Comparison of ENCODE assay signal across 8 cellular contexts in genomic region chr17:76268991-76269981, GRCh38. TPM values are rescaled to one million over a fixed set of nuclear protein-coding genes. Genes with fewer than 3 reads are reported as not detected.
DNase-seq lines count a peak whose midpoint lies in the region; ATAC-seq, FAIRE-seq and TF ChIP-seq lines count a peak whose summit lies in the region.

No MANE protein-coding gene starts in this region.

- intact Hi-C loops in HepG2 (cut with micrococcal nuclease; ENCODE audit: unreplicated experiment): no loop called here
- intact Hi-C loops in right lobe of liver (cut with DNase I): no loop called here
- intact Hi-C loops in activated T-helper 1 cell treated with anti-CD3 and anti-CD28 coated beads, Interleukin-12 subunit alpha, Interleukin-12 subunit beta, Interleukin-2, Interleukin-4 antibody, amounts not matched to agents 30 ng/mL and 10 ng/mL and 1 ng/mL, durations not matched to agents 14 hours and 24 hours and 36 hours (cut with micrococcal nuclease): loop anchor here (1.0 to 10.0 kb wide), 3 partner anchors 198 to 468 kb away; partner anchors contain the start of genes MFSD11, RHBDF2 and SRSF2
- intact Hi-C loops in upper lobe of right lung (cut with DNase I): no loop called here

- TF ChIP-seq CTCF in HepG2 (CRISPR knock-in tag; IDR thresholded peaks at IDR 0.05) (no peak), right lobe of liver (IDR thresholded peaks at IDR 0.05) (no peak), upper lobe of right lung (IDR thresholded peaks at IDR 0.05) (no peak)

- no peak overlapping the region for H3K9ac ChIP-seq in HepG2 (ENCODE audit: insufficient read depth, low read depth, low read length)
- no peak overlapping the region for H3K9ac ChIP-seq in mesenchymal stem cell (ENCODE audit: low read length)

- FAIRE-seq in HepG2 (lab: Jason Lieb, UNC): no peak

- H3K14ac ChIP-seq in mesenchymal stem cell (ENCODE audit: low read length in 2 of 2): no peak overlapping the region

- H3K27me3 Mint-ChIP-seq in activated T-helper 1 cell treated with anti-CD3 and anti-CD28 coated beads, Interleukin-12 subunit alpha, Interleukin-12 subunit beta, Interleukin-2, Interleukin-4 antibody, amounts not matched to agents 30 ng/mL and 10 ng/mL and 1 ng/mL, durations not matched to agents 14 hours and 24 hours and 36 hours (ENCODE audit: insufficient read depth): no peaks in the 10 kb centered on the region

- H3K27me3 ChIP-seq in HepG2 (ENCODE audit: control insufficient read depth in 1 of 2, insufficient read depth in 2 of 2, low read length in 2 of 2): no peaks in the 10 kb centered on the region
- no peaks in the 10 kb centered on the region for H3K27me3 ChIP-seq in right lobe of liver
- no peaks in the 10 kb centered on the region for H3K27me3 ChIP-seq in mesenchymal stem cell (ENCODE audit: control insufficient read depth in 1 of 2, insufficient read depth in 1 of 2, low read length in 2 of 2)
- no peaks in the 10 kb centered on the region for H3K27me3 ChIP-seq in upper lobe of right lung

- H3K36me3 ChIP-seq in HepG2 (replicated peaks in 1 of 2; ENCODE audit: control insufficient read depth in 1 of 2, insufficient read depth in 2 of 2, low read length in 2 of 2) (peaks cover 8 to 12% of the 10 kb centered on the region in 2 experiments; a peak in 3 of 5 replicates), right lobe of liver (no peaks in the 10 kb centered on the region), mesenchymal stem cell (ENCODE audit: control insufficient read depth in 1 of 2, insufficient read depth in 2 of 2, low read depth in 1 of 2, low read length in 2 of 2) (peaks cover 20 to 40% of the 10 kb centered on the region in 2 experiments), upper lobe of right lung (peaks cover 19% of the 10 kb centered on the region)

- H3K4me3 Mint-ChIP-seq in activated T-helper 1 cell treated with anti-CD3 and anti-CD28 coated beads, Interleukin-12 subunit alpha, Interleukin-12 subunit beta, Interleukin-2, Interleukin-4 antibody, amounts not matched to agents 30 ng/mL and 10 ng/mL and 1 ng/mL, durations not matched to agents 14 hours and 24 hours and 36 hours: peak overlapping the region; percentile 94

- H3K4me3 ChIP-seq in HepG2 (replicated peaks in 1 of 3; ENCODE audit: insufficient read depth in 1 of 3, low read depth in 2 of 3, low read length in 3 of 3) (no peak overlapping the region), right lobe of liver (no peak overlapping the region), mesenchymal stem cell (ENCODE audit: insufficient read depth in 1 of 2, low read depth in 1 of 2, low read length in 2 of 2) (no peak overlapping the region), upper lobe of right lung (no peak overlapping the region)

- H2BK5ac ChIP-seq in mesenchymal stem cell (ENCODE audit: low read depth, low read length, poor library complexity, severe bottlenecking): no peak overlapping the region

- H2AFZ ChIP-seq in HepG2 (ENCODE audit: low read length): no peak overlapping the region
- H2AFZ ChIP-seq in mesenchymal stem cell (ENCODE audit: low read depth, low read length): no peak overlapping the region

- no peak overlapping the region for H2BK120ac ChIP-seq in mesenchymal stem cell (ENCODE audit: low read depth, low read length)

- H3K9me3 Mint-ChIP-seq in activated T-helper 1 cell treated with anti-CD3 and anti-CD28 coated beads, Interleukin-12 subunit alpha, Interleukin-12 subunit beta, Interleukin-2, Interleukin-4 antibody, amounts not matched to agents 30 ng/mL and 10 ng/mL and 1 ng/mL, durations not matched to agents 14 hours and 24 hours and 36 hours: no peaks in the 10 kb centered on the region

- CTCF ChIA-PET in HepG2 (lab: Yijun Ruan, JAX; ENCODE audit: low intra/inter-chr PET ratio, low total read pairs): no interaction called here

- no peak overlapping the region for H3K27ac ChIP-seq in HepG2 (ENCODE audit: extremely low read length, insufficient read depth, low read length)
- peak overlapping the region in 1 of 3 donors; percentile 91 for H3K27ac ChIP-seq in right lobe of liver
- H3K27ac ChIP-seq in mesenchymal stem cell (ENCODE audit: low read length, poor library complexity, severe bottlenecking): no peak overlapping the region
- peak overlapping the region; percentile 93 for H3K27ac ChIP-seq in upper lobe of right lung

- peaks cover 16% of the 10 kb centered on the region for H3K79me1 ChIP-seq in mesenchymal stem cell (replicated peaks; ENCODE audit: low read length, poor library complexity, severe bottlenecking)

- no peak overlapping the region for H3K4ac ChIP-seq in mesenchymal stem cell (ENCODE audit: low read depth in 1 of 2, low read length in 2 of 2)

- peaks cover 25% of the 10 kb centered on the region for H3K79me2 ChIP-seq in HepG2 (ENCODE audit: insufficient read depth, low read length)

- H3K18ac ChIP-seq in mesenchymal stem cell (ENCODE audit: low read depth in 1 of 2, low read length in 2 of 2): no peak overlapping the region

- TF ChIP-seq RAD21 in HepG2 (CRISPR knock-in tag; IDR thresholded peaks at IDR 0.05): no peak

- peak in 1 of 2 experiments; percentile 14; a peak in 1 of 4 replicates for TF ChIP-seq POLR2A in HepG2 (IDR thresholded peaks at IDR 0.05; ENCODE audit: insufficient read depth in 1 of 2, low read depth in 2 of 2, low read length in 2 of 2)
- no peak for TF ChIP-seq POLR2A in right lobe of liver (IDR thresholded peaks at IDR 0.05)

- H3K27ac Mint-ChIP-seq in activated T-helper 1 cell treated with anti-CD3 and anti-CD28 coated beads, Interleukin-12 subunit alpha, Interleukin-12 subunit beta, Interleukin-2, Interleukin-4 antibody, amounts not matched to agents 30 ng/mL and 10 ng/mL and 1 ng/mL, durations not matched to agents 14 hours and 24 hours and 36 hours: peak overlapping the region; percentile 98

- H3K9me3 ChIP-seq in HepG2 (ENCODE audit: low read length): no peaks in the 10 kb centered on the region
- H3K9me3 ChIP-seq in right lobe of liver: no peaks in the 10 kb centered on the region
- H3K9me3 ChIP-seq in mesenchymal stem cell (ENCODE audit: control insufficient read depth, low read length): no peaks in the 10 kb centered on the region
- H3K9me3 ChIP-seq in upper lobe of right lung: no peaks in the 10 kb centered on the region

- peaks cover 50% of the 10 kb centered on the region for H3K4me1 Mint-ChIP-seq in activated T-helper 1 cell treated with anti-CD3 and anti-CD28 coated beads, Interleukin-12 subunit alpha, Interleukin-12 subunit beta, Interleukin-2, Interleukin-4 antibody, amounts not matched to agents 30 ng/mL and 10 ng/mL and 1 ng/mL, durations not matched to agents 14 hours and 24 hours and 36 hours (ENCODE audit: low read depth)

- POLR2A ChIA-PET in HepG2 (lab: Yijun Ruan, JAX): interaction anchor here (1.2 to 5.2 kb wide), 3 partner anchors 10 to 90 kb away, joined by 3 to 27 read pairs (median 4); no protein-coding TSS in a partner anchor

- H3K36me3 Mint-ChIP-seq in activated T-helper 1 cell treated with anti-CD3 and anti-CD28 coated beads, Interleukin-12 subunit alpha, Interleukin-12 subunit beta, Interleukin-2, Interleukin-4 antibody, amounts not matched to agents 30 ng/mL and 10 ng/mL and 1 ng/mL, durations not matched to agents 14 hours and 24 hours and 36 hours (ENCODE audit: low read depth): peaks cover 36% of the 10 kb centered on the region

- H4K8ac ChIP-seq in mesenchymal stem cell (ENCODE audit: low read length): peak overlapping the region; percentile 45

- TF ChIP-seq EP300 in HepG2 (IDR thresholded peaks at IDR 0.05; ENCODE audit: low read depth in 2 of 2, low read length in 2 of 2) (no peak), HepG2 (CRISPR knock-in tag; IDR thresholded peaks at IDR 0.05; ENCODE audit: borderline replicate concordance) (no peak)

- H2BK15ac ChIP-seq in mesenchymal stem cell (ENCODE audit: low read depth, poor library complexity, severe bottlenecking): no peak overlapping the region

- no peak overlapping the region for H3K23ac ChIP-seq in mesenchymal stem cell (ENCODE audit: low read length in 2 of 2)

- H3K4me1 ChIP-seq in HepG2 (ENCODE audit: insufficient read depth, low read length) (peaks cover 50% of the 10 kb centered on the region), right lobe of liver (peaks cover 0 to 45% (median 11%) of the 10 kb centered on the region in 4 donors), mesenchymal stem cell (ENCODE audit: control insufficient read depth, insufficient read depth, low read depth, low read length) (peaks cover 61% of the 10 kb centered on the region), upper lobe of right lung (peaks cover 77% of the 10 kb centered on the region)

- H3K4me2 ChIP-seq in HepG2 (ENCODE audit: low read depth, low read length): no peak overlapping the region
- no peak overlapping the region for H3K4me2 ChIP-seq in mesenchymal stem cell (ENCODE audit: low read length, poor library complexity, severe bottlenecking)

- H2BK12ac ChIP-seq in mesenchymal stem cell (ENCODE audit: low read length in 2 of 2): peak overlapping the region; percentile 6 to 21

- no peak for DNase-seq in HepG2 (ENCODE audit: low spot score)
- DNase-seq in right lobe of liver: no peak
- no peak for DNase-seq in activated T-helper 1 cell treated with anti-CD3 and anti-CD28 coated beads, Interleukin-12 subunit alpha, Interleukin-12 subunit beta, Interleukin-2, Interleukin-4 antibody, amounts not matched to agents 30 ng/mL and 10 ng/mL and 1 ng/mL, durations not matched to agents 14 hours and 24 hours and 36 hours (ENCODE audit: low spot score)
- DNase-seq in mesenchymal stem cell: peak; percentile 43
- no peak for DNase-seq in upper lobe of right lung
- DNase-seq in NK-92 treated with Interleukin-12 subunit alpha and Interleukin-12 subunit beta, amount 100 ng/mL, for 24 hours (lab: John Stamatoyannopoulos, UW): no peak

- ATAC-seq in HepG2: no peak
- ATAC-seq in right lobe of liver: no peak
- no peak for ATAC-seq in upper lobe of right lung
- no peak for ATAC-seq in GM21619 (IDR thresholded peaks at IDR 0.05; ENCODE audit: unreplicated experiment)
- no peak for ATAC-seq in HG02571 (IDR thresholded peaks at IDR 0.05; ENCODE audit: unreplicated experiment)

- 96% methylated on average over 11 of the region's 12 CpGs for WGBS in HepG2 (ENCODE audit: low lambda C conversion rate)
- 62% methylated on average over 2 of the region's 12 CpGs for WGBS in right lobe of liver (ENCODE audit: insufficient coverage, low coverage, low lambda C conversion rate, missing lambda C conversion rate)
- WGBS in mesenchymal stem cell: 95% methylated on average over 11 of the region's 12 CpGs

- H4K91ac ChIP-seq in mesenchymal stem cell (ENCODE audit: low read length): no peak overlapping the region

- no TSS peak for BruUV-seq in HepG2 (replicated peaks; lab: Mats Ljungman, UMichigan)

- no peaks in the 10 kb centered on the region; the same call in 1 of the 2 replicates for H4K20me1 ChIP-seq in HepG2 (ENCODE audit: insufficient read depth, low read length)

- in situ Hi-C loops in HepG2 (cut with HindIII; ENCODE audit: extremely low pct_ligation_motif_present, low pct_unique_long_range_greater_than_20kb): no loop called here

- H2AK5ac ChIP-seq in mesenchymal stem cell (ENCODE audit: low read length, severe bottlenecking): no peak overlapping the region

RNA-seq across cellular contexts. Expression of gene UBALD2, which starts 4.1 kb away (rescaled TPM):
- total RNA-seq in HepG2 (2016; rRNA removed; fragmentation: Illumina TruSeq; extraction: Trizol): 3.3 and 5.3 TPM in 2 replicates
- total RNA-seq in HepG2 (2016; cell fraction: cytosol; rRNA removed; fragmentation: Illumina TruSeq; extraction: Trizol; ENCODE audit: low read depth): 6.8 and 10.0 TPM in 2 replicates
- total RNA-seq in HepG2 (2016; cell fraction: insoluble cytoplasmic fraction; rRNA removed; fragmentation: Illumina TruSeq; extraction: Trizol): 4.4 and 4.5 TPM in 2 replicates
- 9.1 and 9.4 TPM in 2 replicates for total RNA-seq in HepG2 (2016; cell fraction: membrane; rRNA removed; fragmentation: Illumina TruSeq; extraction: Trizol)
- 2.6 and 3.2 TPM in 2 replicates for total RNA-seq in HepG2 (2016; cell fraction: nucleus; rRNA removed; fragmentation: Illumina TruSeq; extraction: Trizol)
- polyA plus RNA-seq in HepG2 (2011; rRNA removed): 50.5 and 89.7 TPM in 2 replicates
- 14.6 and 28.0 TPM in 2 replicates for polyA plus RNA-seq in HepG2 (2011; cell fraction: cytosol; rRNA removed)
- polyA plus RNA-seq in HepG2 (2011; cell fraction: nucleus; rRNA removed): 19.7 and 23.1 TPM in 2 replicates
- 16.6 and 21.8 TPM in 2 replicates for polyA plus RNA-seq in HepG2 (2012)
- 26.5 and 33.4 TPM in 2 replicates for polyA plus RNA-seq in HepG2 (2016; cell fraction: cytosol; fragmentation: Illumina TruSeq; extraction: Trizol; ENCODE audit: low read depth)
- polyA plus RNA-seq in HepG2 (2016; cell fraction: insoluble cytoplasmic fraction; fragmentation: Illumina TruSeq; extraction: Trizol; ENCODE audit: low read depth): 15.4 and 17.2 TPM in 2 replicates
- polyA plus RNA-seq in HepG2 (2016; cell fraction: membrane; fragmentation: Illumina TruSeq; extraction: Trizol; ENCODE audit: low read depth): 28.1 and 30.3 TPM in 2 replicates
- 8.4 and 13.3 TPM in 2 replicates for polyA plus RNA-seq in HepG2 (2016; cell fraction: nucleus; fragmentation: Illumina TruSeq; extraction: Trizol; ENCODE audit: insufficient read depth, low read depth)
- 24.6 and 37.9 TPM in 2 replicates for polyA minus RNA-seq in HepG2 (2011; rRNA and poly(A)+ RNA removed; ENCODE audit: low replicate concordance)
- polyA minus RNA-seq in HepG2 (2011; cell fraction: cytosol; rRNA and poly(A)+ RNA removed): 14.7 and 29.2 TPM in 2 replicates
- polyA minus RNA-seq in HepG2 (2011; cell fraction: nucleus; rRNA and poly(A)+ RNA removed): 4.2 and 7.1 TPM in 2 replicates
- 10 to 100 TPM in 4 of 6 experiments, 1 to 10 TPM in 2; 7.3 to 17.9 (median 14.5) TPM for total RNA-seq in right lobe of liver
- 206 and 217 TPM in 2 replicates for total RNA-seq in activated T-helper 1 cell treated with anti-CD3 and anti-CD28 coated beads, Interleukin-12 subunit alpha, Interleukin-12 subunit beta, Interleukin-2, Interleukin-4 antibody, amounts not matched to agents 30 ng/mL and 10 ng/mL and 1 ng/mL, durations not matched to agents 14 hours and 24 hours and 36 hours
- 74.6 TPM for polyA plus RNA-seq in mesenchymal stem cell (2013, experiment 1 of 2)
- polyA plus RNA-seq in mesenchymal stem cell (2013, experiment 2 of 2): 80.5 TPM
- total RNA-seq in upper lobe of right lung: 56.7 TPM

RNA-seq across cellular contexts. Expression of gene RNF157, which starts 29.0 kb away (rescaled TPM):
- total RNA-seq in HepG2 (2016; rRNA removed; fragmentation: Illumina TruSeq; extraction: Trizol): 1.4 and 1.5 TPM in 2 replicates
- 1.0 and 1.9 TPM in 2 replicates for total RNA-seq in HepG2 (2016; cell fraction: cytosol; rRNA removed; fragmentation: Illumina TruSeq; extraction: Trizol; ENCODE audit: low read depth)
- total RNA-seq in HepG2 (2016; cell fraction: insoluble cytoplasmic fraction; rRNA removed; fragmentation: Illumina TruSeq; extraction: Trizol): 1.5 and 2.1 TPM in 2 replicates
- total RNA-seq in HepG2 (2016; cell fraction: membrane; rRNA removed; fragmentation: Illumina TruSeq; extraction: Trizol): 3.1 and 3.6 TPM in 2 replicates
- 1.0 and 2.8 TPM in 2 replicates for total RNA-seq in HepG2 (2016; cell fraction: nucleus; rRNA removed; fragmentation: Illumina TruSeq; extraction: Trizol)
- polyA plus RNA-seq in HepG2 (2011; rRNA removed): 0.44 and 0.82 TPM in 2 replicates
- polyA plus RNA-seq in HepG2 (2011; cell fraction: cytosol; rRNA removed): 0.52 and 0.71 TPM in 2 replicates
- 0.42 TPM in 2 replicates for polyA plus RNA-seq in HepG2 (2011; cell fraction: nucleus; rRNA removed)
- polyA plus RNA-seq in HepG2 (2012): 0.86 and 1.1 TPM in 2 replicates
- polyA plus RNA-seq in HepG2 (2016; cell fraction: cytosol; fragmentation: Illumina TruSeq; extraction: Trizol; ENCODE audit: low read depth): 1.7 and 2.0 TPM in 2 replicates
- 1.9 and 2.1 TPM in 2 replicates for polyA plus RNA-seq in HepG2 (2016; cell fraction: insoluble cytoplasmic fraction; fragmentation: Illumina TruSeq; extraction: Trizol; ENCODE audit: low read depth)
- polyA plus RNA-seq in HepG2 (2016; cell fraction: membrane; fragmentation: Illumina TruSeq; extraction: Trizol; ENCODE audit: low read depth): 3.0 and 5.1 TPM in 2 replicates
- polyA plus RNA-seq in HepG2 (2016; cell fraction: nucleus; fragmentation: Illumina TruSeq; extraction: Trizol; ENCODE audit: insufficient read depth, low read depth): 1.8 and 3.8 TPM in 2 replicates
- 0.66 and 3.2 TPM in 2 replicates for polyA minus RNA-seq in HepG2 (2011; rRNA and poly(A)+ RNA removed; ENCODE audit: low replicate concordance)
- 0.79 and 1.5 TPM in 2 replicates for polyA minus RNA-seq in HepG2 (2011; cell fraction: cytosol; rRNA and poly(A)+ RNA removed)
- polyA minus RNA-seq in HepG2 (2011; cell fraction: nucleus; rRNA and poly(A)+ RNA removed): 0.77 and 0.99 TPM in 2 replicates
- 10 to 100 TPM in 2 of 6 experiments, 1 to 10 TPM in 2, under 1 TPM in 2; 0.39 to 14.5 (median 6.0) TPM for total RNA-seq in right lobe of liver
- total RNA-seq in activated T-helper 1 cell treated with anti-CD3 and anti-CD28 coated beads, Interleukin-12 subunit alpha, Interleukin-12 subunit beta, Interleukin-2, Interleukin-4 antibody, amounts not matched to agents 30 ng/mL and 10 ng/mL and 1 ng/mL, durations not matched to agents 14 hours and 24 hours and 36 hours: 50.4 and 51.7 TPM in 2 replicates
- polyA plus RNA-seq in mesenchymal stem cell (2013, experiment 1 of 2): 5.8 TPM
- polyA plus RNA-seq in mesenchymal stem cell (2013, experiment 2 of 2): 5.5 TPM
- 3.8 TPM for total RNA-seq in upper lobe of right lung

RNA-seq across cellular contexts. Expression of gene QRICH2, which starts 38.8 kb away (rescaled TPM):
- 2.7 and 3.7 TPM in 2 replicates for total RNA-seq in HepG2 (2016; rRNA removed; fragmentation: Illumina TruSeq; extraction: Trizol)
- total RNA-seq in HepG2 (2016; cell fraction: cytosol; rRNA removed; fragmentation: Illumina TruSeq; extraction: Trizol; ENCODE audit: low read depth): 3.1 and 3.3 TPM in 2 replicates
- 2.3 and 3.7 TPM in 2 replicates for total RNA-seq in HepG2 (2016; cell fraction: insoluble cytoplasmic fraction; rRNA removed; fragmentation: Illumina TruSeq; extraction: Trizol)
- total RNA-seq in HepG2 (2016; cell fraction: membrane; rRNA removed; fragmentation: Illumina TruSeq; extraction: Trizol): 4.0 and 4.5 TPM in 2 replicates
- total RNA-seq in HepG2 (2016; cell fraction: nucleus; rRNA removed; fragmentation: Illumina TruSeq; extraction: Trizol): 4.4 and 6.1 TPM in 2 replicates
- 5.7 and 11.5 TPM in 2 replicates for polyA plus RNA-seq in HepG2 (2011; rRNA removed)
- 3.4 and 3.8 TPM in 2 replicates for polyA plus RNA-seq in HepG2 (2011; cell fraction: cytosol; rRNA removed)
- 58.0 and 60.6 TPM in 2 replicates for polyA plus RNA-seq in HepG2 (2011; cell fraction: nucleus; rRNA removed)
- 1.5 and 7.5 TPM in 2 replicates for polyA plus RNA-seq in HepG2 (2012)
- 0.94 and 1.1 TPM in 2 replicates for polyA plus RNA-seq in HepG2 (2016; cell fraction: cytosol; fragmentation: Illumina TruSeq; extraction: Trizol; ENCODE audit: low read depth)
- 1.2 TPM in 2 replicates for polyA plus RNA-seq in HepG2 (2016; cell fraction: insoluble cytoplasmic fraction; fragmentation: Illumina TruSeq; extraction: Trizol; ENCODE audit: low read depth)
- polyA plus RNA-seq in HepG2 (2016; cell fraction: membrane; fragmentation: Illumina TruSeq; extraction: Trizol; ENCODE audit: low read depth): 1.0 and 1.5 TPM in 2 replicates
- polyA plus RNA-seq in HepG2 (2016; cell fraction: nucleus; fragmentation: Illumina TruSeq; extraction: Trizol; ENCODE audit: insufficient read depth, low read depth): 10.2 and 12.1 TPM in 2 replicates
- polyA minus RNA-seq in HepG2 (2011; rRNA and poly(A)+ RNA removed; ENCODE audit: low replicate concordance): 6.3 and 21.9 TPM in 2 replicates
- 2.5 and 3.3 TPM in 2 replicates for polyA minus RNA-seq in HepG2 (2011; cell fraction: cytosol; rRNA and poly(A)+ RNA removed)
- polyA minus RNA-seq in HepG2 (2011; cell fraction: nucleus; rRNA and poly(A)+ RNA removed): 12.0 and 17.0 TPM in 2 replicates
- total RNA-seq in right lobe of liver: 1 to 10 TPM in 4 of 6 experiments, under 1 TPM in 2; 0.43 to 2.2 (median 1.5) TPM
- 2.7 and 3.3 TPM in 2 replicates for total RNA-seq in activated T-helper 1 cell treated with anti-CD3 and anti-CD28 coated beads, Interleukin-12 subunit alpha, Interleukin-12 subunit beta, Interleukin-2, Interleukin-4 antibody, amounts not matched to agents 30 ng/mL and 10 ng/mL and 1 ng/mL, durations not matched to agents 14 hours and 24 hours and 36 hours
- 0.57 TPM for polyA plus RNA-seq in mesenchymal stem cell (2013, experiment 1 of 2)
- 0.41 TPM for polyA plus RNA-seq in mesenchymal stem cell (2013, experiment 2 of 2)
- total RNA-seq in upper lobe of right lung: 3.4 TPM
